15 cellular contexts compared by ENCODE assay signal in genomic region chr15:33142708-33143107, GRCh38. TPM values are rescaled to one million over a fixed set of nuclear protein-coding genes. Genes with fewer than 3 reads are reported as not detected.
DNase-seq lines count a peak whose midpoint lies in the region; ATAC-seq lines count a peak whose summit lies in the region.
"Had no signal": no experiment of that assay in that cellular context is flagged by ENCODE, and none has a peak within 500 bp of the region (broad histone marks: within the 10 kb centered on the region; RNA-seq: fewer than 3 reads in every experiment).

No MANE protein-coding gene starts in this region.

- ATAC-seq in GM18861 (IDR thresholded peaks at IDR 0.05; ENCODE audit: unreplicated experiment) (peak; percentile 94), GM21528 (IDR thresholded peaks at IDR 0.05; ENCODE audit: low FRiP score, unreplicated experiment) (peak; percentile 55), HG03460 (IDR thresholded peaks at IDR 0.05; ENCODE audit: unreplicated experiment) (peak; percentile 94), HG03280 (IDR thresholded peaks at IDR 0.05; ENCODE audit: unreplicated experiment) (no peak)
- ATAC-seq: stimulated activated memory B cell treated with anti-CD40 and anti-IgM and Interleukin-4, amounts not matched to agents 10 μg/mL and 1 μg/mL and 100 μg/mL, for 72 hours had no signal

- peak; percentile 68 for DNase-seq in kidney tubule cell (ENCODE audit: low spot score)
- DNase-seq in A172 (ENCODE audit: low spot score), result no peak
- DNase-seq in GM19238 (ENCODE audit: insufficient read length, low spot score), result no peak
- DNase-seq in activated naive CD8-positive, alpha-beta T cell treated with anti-CD3 and anti-CD28 coated beads for 36 hours, result no peak
- DNase-seq: activated CD4-positive, alpha-beta T cell treated with anti-CD3 and anti-CD28 coated beads, Interleukin-2, amount 50 U/mL, for 48 hours; cerebellar nuclear complex; KG1; kidney glomerular epithelial cell; NCI-H1105 treated with DMSO at 0.1 percent for 48 hours; upper lobe of left lung had no signal

- no peaks in the 10 kb centered on the region for H3K9me3 Mint-ChIP-seq in activated naive CD8-positive, alpha-beta T cell treated with anti-CD3 and anti-CD28 coated beads for 36 hours
- H3K9me3 Mint-ChIP-seq: stimulated activated memory B cell treated with anti-CD40 and anti-IgM and Interleukin-4, amounts not matched to agents 10 μg/mL and 1 μg/mL and 100 μg/mL, for 72 hours had no signal

- H3K4me3 Mint-ChIP-seq in activated naive CD8-positive, alpha-beta T cell treated with anti-CD3 and anti-CD28 coated beads for 36 hours, result no peak overlapping the region
- H3K4me3 Mint-ChIP-seq: stimulated activated memory B cell treated with anti-CD40 and anti-IgM and Interleukin-4, amounts not matched to agents 10 μg/mL and 1 μg/mL and 100 μg/mL, for 72 hours had no signal

- H3K4me1 Mint-ChIP-seq in activated naive CD8-positive, alpha-beta T cell treated with anti-CD3 and anti-CD28 coated beads for 36 hours, result no peaks in the 10 kb centered on the region
- H3K4me1 Mint-ChIP-seq: stimulated activated memory B cell treated with anti-CD40 and anti-IgM and Interleukin-4, amounts not matched to agents 10 μg/mL and 1 μg/mL and 100 μg/mL, for 72 hours had no signal

- H3K36me3 Mint-ChIP-seq in activated naive CD8-positive, alpha-beta T cell treated with anti-CD3 and anti-CD28 coated beads for 36 hours, result no peaks in the 10 kb centered on the region
- H3K36me3 Mint-ChIP-seq: stimulated activated memory B cell treated with anti-CD40 and anti-IgM and Interleukin-4, amounts not matched to agents 10 μg/mL and 1 μg/mL and 100 μg/mL, for 72 hours had no signal

- no peak overlapping the region for H3K27ac Mint-ChIP-seq in activated naive CD8-positive, alpha-beta T cell treated with anti-CD3 and anti-CD28 coated beads for 36 hours
- H3K27ac Mint-ChIP-seq: stimulated activated memory B cell treated with anti-CD40 and anti-IgM and Interleukin-4, amounts not matched to agents 10 μg/mL and 1 μg/mL and 100 μg/mL, for 72 hours had no signal

- peaks cover 4% of the 10 kb centered on the region for H3K27me3 Mint-ChIP-seq in activated naive CD8-positive, alpha-beta T cell treated with anti-CD3 and anti-CD28 coated beads for 36 hours

RNA-seq across cellular contexts. Expression of gene FMN1, which starts 51.8 kb away (rescaled TPM):
- 0.36 and 0.95 TPM in 2 replicates for total RNA-seq in A172 (2014; rRNA removed; shearing (Covaris generic))
- total RNA-seq in activated naive CD8-positive, alpha-beta T cell treated with anti-CD3 and anti-CD28 coated beads for 36 hours, result under 1 TPM; 0.14 to 0.31 TPM
